In the genomic region with DNA sequence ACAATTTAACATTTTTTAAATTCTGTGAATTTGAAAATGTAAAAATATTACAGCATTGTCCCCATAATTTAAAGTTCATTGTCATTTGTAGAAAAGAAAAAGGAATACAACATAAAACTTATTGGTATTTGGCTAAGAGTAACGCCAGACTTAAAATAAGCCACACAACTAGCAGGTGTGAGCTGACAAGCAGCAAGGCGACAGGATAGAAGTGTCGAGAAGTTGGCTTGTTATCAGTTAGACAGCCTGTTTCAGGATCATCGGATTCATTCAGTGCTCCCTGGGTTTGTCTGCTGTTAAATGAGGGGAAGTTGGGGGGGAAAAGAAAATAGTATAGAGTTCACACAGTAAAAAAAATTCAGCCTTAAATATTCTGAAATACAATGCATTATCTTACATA, we compare ENCODE assay signal across 17 cellular contexts.
DNase-seq lines count a peak whose midpoint lies in the region; ATAC-seq and TF ChIP-seq lines count a peak whose summit lies in the region.
"Had no signal": no experiment of that assay in that cellular context is flagged by ENCODE, and none has a peak within 500 bp of the region (broad histone marks: within the 10 kb centered on the region; RNA-seq: fewer than 3 reads in every experiment).

No MANE protein-coding gene starts in this region.

- H3K27me3 Mint-ChIP-seq in CD8-positive, alpha-beta T cell (ENCODE audit: low read depth) = no peaks in the 10 kb centered on the region
- no peaks in the 10 kb centered on the region for H3K27me3 Mint-ChIP-seq in naive thymus-derived CD4-positive, alpha-beta T cell
- H3K27me3 Mint-ChIP-seq in nephron progenitor cell (ENCODE audit: low read depth, poor library complexity) = peaks cover 3% of the 10 kb centered on the region
- H3K27me3 Mint-ChIP-seq: B cell had no signal

- no peak overlapping the region for H2AFZ ChIP-seq in Karpas-422 (ENCODE audit: low read length)
- H2AFZ ChIP-seq: GM23338 had no signal

- H4K20me1 ChIP-seq in Karpas-422 (ENCODE audit: insufficient read depth, low read depth, low read length) = no peaks in the 10 kb centered on the region
- H4K20me1 ChIP-seq: BLaER1 treated with 17β-estradiol and CSF1 and Interleukin-3, amounts not matched to agents 10 nM and 100 nM had no signal

- no peaks in the 10 kb centered on the region for H3K79me2 ChIP-seq in Karpas-422 (ENCODE audit: low read length)

- no peak for TF ChIP-seq CTCF in left ventricle myocardium inferior (IDR thresholded peaks at IDR 0.05; ENCODE audit: borderline replicate concordance)
- no peak for TF ChIP-seq CTCF in CD8-positive, alpha-beta T cell (IDR thresholded peaks at IDR 0.05)
- no peak for TF ChIP-seq CTCF in nephron progenitor cell (IDR thresholded peaks at IDR 0.05)

- H3K4me3 ChIP-seq in left ventricle myocardium inferior = no peak overlapping the region
- no peak overlapping the region for H3K4me3 ChIP-seq in CD8-positive, alpha-beta T cell (ENCODE audit: low read depth, low read length)
- H3K4me3 ChIP-seq in naive thymus-derived CD4-positive, alpha-beta T cell (ENCODE audit: low read length) = no peak overlapping the region
- no peak overlapping the region for H3K4me3 ChIP-seq in Karpas-422 (ENCODE audit: low read length)
- H3K4me3 ChIP-seq: BLaER1 treated with 17β-estradiol and CSF1 and Interleukin-3, amounts not matched to agents 10 nM and 100 nM; GM23338; K562 had no signal

- H3K27me3 ChIP-seq in left ventricle myocardium inferior (ENCODE audit: low read depth) (no peaks in the 10 kb centered on the region), Karpas-422 (ENCODE audit: low read length) (no peaks in the 10 kb centered on the region)
- H3K27me3 ChIP-seq in CD8-positive, alpha-beta T cell (ENCODE audit: insufficient read depth, low read length) = no peaks in the 10 kb centered on the region
- no peaks in the 10 kb centered on the region for H3K27me3 ChIP-seq in naive thymus-derived CD4-positive, alpha-beta T cell (ENCODE audit: control insufficient read depth in 2 of 2, insufficient read depth in 2 of 2, low read length in 2 of 2)
- H3K27me3 ChIP-seq: BLaER1 treated with 17β-estradiol and CSF1 and Interleukin-3, amounts not matched to agents 10 nM and 100 nM had no signal

- H3K9ac ChIP-seq in Karpas-422 (ENCODE audit: low read length) = no peak overlapping the region
- H3K9ac ChIP-seq: BLaER1 treated with 17β-estradiol and CSF1 and Interleukin-3, amounts not matched to agents 10 nM and 100 nM had no signal

- H3K9me2 ChIP-seq in Karpas-422 (replicated peaks; ENCODE audit: insufficient read depth, low read length) = no peaks in the 10 kb centered on the region

- H3K4me1 ChIP-seq in left ventricle myocardium inferior = peaks cover 9% of the 10 kb centered on the region
- no peaks in the 10 kb centered on the region for H3K4me1 ChIP-seq in CD8-positive, alpha-beta T cell (ENCODE audit: insufficient read depth, low read length)
- no peaks in the 10 kb centered on the region for H3K4me1 ChIP-seq in naive thymus-derived CD4-positive, alpha-beta T cell (ENCODE audit: control insufficient read depth in 2 of 2, insufficient read depth in 2 of 2, low read length in 2 of 2)
- H3K4me1 ChIP-seq in Karpas-422 (ENCODE audit: low read length) = no peaks in the 10 kb centered on the region
- H3K4me1 ChIP-seq: BLaER1 treated with 17β-estradiol and CSF1 and Interleukin-3, amounts not matched to agents 10 nM and 100 nM had no signal

- H3K27ac ChIP-seq in left ventricle myocardium inferior (replicated peaks) = no peak overlapping the region
- H3K27ac ChIP-seq in CD8-positive, alpha-beta T cell (ENCODE audit: low read depth, low read length) = no peak overlapping the region
- no peak overlapping the region for H3K27ac ChIP-seq in naive thymus-derived CD4-positive, alpha-beta T cell (ENCODE audit: low read depth, low read length)
- no peak overlapping the region for H3K27ac ChIP-seq in Karpas-422 (ENCODE audit: low read length)
- H3K27ac ChIP-seq: BLaER1 treated with 17β-estradiol and CSF1 and Interleukin-3, amounts not matched to agents 10 nM and 100 nM had no signal

- POLR2A ChIA-PET in CD8-positive, alpha-beta T cell (lab: Charles Lee) = no interaction called here
- POLR2A ChIA-PET in naive thymus-derived CD4-positive, alpha-beta T cell (lab: Charles Lee) = no interaction called here

- H3K36me3 ChIP-seq in left ventricle myocardium inferior = no peaks in the 10 kb centered on the region
- H3K36me3 ChIP-seq in CD8-positive, alpha-beta T cell (ENCODE audit: insufficient read depth, low read length) = peaks cover 3% of the 10 kb centered on the region
- H3K36me3 ChIP-seq in naive thymus-derived CD4-positive, alpha-beta T cell (ENCODE audit: control insufficient read depth in 2 of 3, insufficient read depth in 3 of 3, low read length in 3 of 3) = peaks cover 0 to 30% (median 0%) of the 10 kb centered on the region in 3 experiments
- no peaks in the 10 kb centered on the region for H3K36me3 ChIP-seq in Karpas-422 (ENCODE audit: insufficient read depth, low read length)
- H3K36me3 ChIP-seq: BLaER1 treated with 17β-estradiol and CSF1 and Interleukin-3, amounts not matched to agents 10 nM and 100 nM had no signal

- no peak overlapping the region for H3K4me2 ChIP-seq in Karpas-422 (ENCODE audit: low read depth, low read length, poor library complexity, severe bottlenecking)
- H3K4me2 ChIP-seq: BLaER1 treated with 17β-estradiol and CSF1 and Interleukin-3, amounts not matched to agents 10 nM and 100 nM; GM23338 had no signal

- peak; percentile 89 for ATAC-seq in Right ventricle myocardium superior (ENCODE audit: poor library complexity)
- no peak for ATAC-seq in CD8-positive, alpha-beta T cell
- ATAC-seq in left cardiac atrium = peak; percentile 79 to 82
- ATAC-seq in naive thymus-derived CD4-positive, alpha-beta T cell = no peak
- no peak for ATAC-seq in GM21737 (IDR thresholded peaks at IDR 0.05; ENCODE audit: unreplicated experiment)
- ATAC-seq: GM23338, K562 had no signal

- H3K4me3 Mint-ChIP-seq in CD8-positive, alpha-beta T cell = no peak overlapping the region
- no peak overlapping the region for H3K4me3 Mint-ChIP-seq in naive thymus-derived CD4-positive, alpha-beta T cell
- no peak overlapping the region for H3K4me3 Mint-ChIP-seq in nephron progenitor cell
- H3K4me3 Mint-ChIP-seq: B cell, GM23338 had no signal

- peak overlapping the region; percentile 4 for H3K27ac Mint-ChIP-seq in CD8-positive, alpha-beta T cell
- peak overlapping the region in 6 of 9 donors; percentile 12 to 68 (median 58) for H3K27ac Mint-ChIP-seq in naive thymus-derived CD4-positive, alpha-beta T cell
- H3K27ac Mint-ChIP-seq in nephron progenitor cell = no peak overlapping the region
- H3K27ac Mint-ChIP-seq: B cell had no signal

- no peaks in the 10 kb centered on the region for H3K4me1 Mint-ChIP-seq in CD8-positive, alpha-beta T cell (ENCODE audit: low read depth)
- peaks cover 0 to 11% (median 7%) of the 10 kb centered on the region in 7 donors for H3K4me1 Mint-ChIP-seq in naive thymus-derived CD4-positive, alpha-beta T cell
- H3K4me1 Mint-ChIP-seq in nephron progenitor cell = peaks cover 4% of the 10 kb centered on the region
- H3K4me1 Mint-ChIP-seq: B cell had no signal

- intact Hi-C loops in Right ventricle myocardium superior (cut with DNase I) (no loop called here), left ventricle myocardium inferior (cut with micrococcal nuclease) (no loop called here), left cardiac atrium (cut with DNase I) (no loop called here)
- intact Hi-C loops in CD8-positive, alpha-beta T cell (cut with DNase I, micrococcal nuclease) = loop anchor here in 1 of 2 experiments (5.0 kb wide), 1 partner anchor 817 kb away; a partner anchor contains a TSS
- intact Hi-C loops in naive thymus-derived CD4-positive, alpha-beta T cell (cut with micrococcal nuclease) = no loop called here

- H3K9me3 ChIP-seq in left ventricle myocardium inferior (replicated peaks) (no peaks in the 10 kb centered on the region), Karpas-422 (ENCODE audit: low read length) (0 out of 2 replicates have a peak, but pooled peaks cover 5% of the 10 kb centered on the region)
- no peaks in the 10 kb centered on the region for H3K9me3 ChIP-seq in CD8-positive, alpha-beta T cell (ENCODE audit: low read length)
- H3K9me3 ChIP-seq in naive thymus-derived CD4-positive, alpha-beta T cell (ENCODE audit: control insufficient read depth in 2 of 3, low read length in 3 of 3) = no peaks in the 10 kb centered on the region
- H3K9me3 ChIP-seq: BLaER1 treated with 17β-estradiol and CSF1 and Interleukin-3, amounts not matched to agents 10 nM and 100 nM had no signal

- peaks cover 51% of the 10 kb centered on the region for H3K36me3 Mint-ChIP-seq in CD8-positive, alpha-beta T cell
- H3K36me3 Mint-ChIP-seq in naive thymus-derived CD4-positive, alpha-beta T cell = peaks cover 4 to 48% (median 31%) of the 10 kb centered on the region in 5 donors
- no peaks in the 10 kb centered on the region for H3K36me3 Mint-ChIP-seq in nephron progenitor cell (ENCODE audit: low read depth)

- CTCF ChIA-PET in CD8-positive, alpha-beta T cell (lab: Charles Lee) = no interaction called here
- CTCF ChIA-PET in naive thymus-derived CD4-positive, alpha-beta T cell (lab: Charles Lee) = no interaction called here

- no peak for DNase-seq in Right ventricle myocardium superior
- DNase-seq in left ventricle myocardium inferior = no peak
- DNase-seq in CD8-positive, alpha-beta T cell = no peak
- DNase-seq in left cardiac atrium = peak; percentile 22
- no peak for DNase-seq in naive thymus-derived CD4-positive, alpha-beta T cell
- no peak for DNase-seq in nephron progenitor cell
- DNase-seq in Karpas-422 = no peak
- DNase-seq: DMS153, DND-41, EL, HCEC 1CT, IMR-90 had no signal

- H3K9me3 Mint-ChIP-seq in CD8-positive, alpha-beta T cell = no peaks in the 10 kb centered on the region
- H3K9me3 Mint-ChIP-seq in naive thymus-derived CD4-positive, alpha-beta T cell = no peaks in the 10 kb centered on the region
- H3K9me3 Mint-ChIP-seq in nephron progenitor cell = no peaks in the 10 kb centered on the region
- H3K9me3 Mint-ChIP-seq: GM23338 had no signal

Comparison
In these comparisons a context has a peak if more than half of its experiments do, and no peak if none do; other contexts are left out.
1. ATAC-seq: peak in Right ventricle myocardium superior (single experiment) and left cardiac atrium (2 of 2); none in CD8-positive, alpha-beta T cell (single experiment), naive thymus-derived CD4-positive, alpha-beta T cell (single experiment) and GM21737 (single experiment).